Comparison of ENCODE assay signal across 21 cellular contexts in the genomic region with DNA sequence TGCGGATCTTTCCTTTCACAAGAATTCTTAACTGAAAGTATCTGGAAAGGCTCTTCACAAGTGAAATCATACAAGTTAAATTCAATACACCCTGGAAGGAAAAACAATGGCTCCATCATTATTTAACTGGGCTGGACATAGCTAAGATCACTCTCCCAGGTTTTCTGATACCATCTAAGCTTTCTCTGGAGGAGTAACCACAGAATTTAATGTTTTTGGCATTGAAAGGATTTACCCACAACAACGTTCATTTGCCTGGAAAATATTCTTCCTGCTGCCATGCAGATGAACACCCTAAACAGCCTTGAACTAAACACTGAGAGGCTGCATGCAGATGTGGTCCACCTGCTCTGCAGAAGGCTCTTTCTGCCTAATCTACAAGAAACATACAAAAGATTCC. TPM values are rescaled to one million over a fixed set of nuclear protein-coding genes. Genes with fewer than 3 reads are reported as not detected.
DNase-seq lines count a peak whose midpoint lies in the region; ATAC-seq and TF ChIP-seq lines count a peak whose summit lies in the region.
"Had no signal": no experiment of that assay in that cellular context is flagged by ENCODE, and none has a peak within 500 bp of the region (broad histone marks: within the 10 kb centered on the region; RNA-seq: fewer than 3 reads in every experiment).

No MANE protein-coding gene starts in this region.

- peaks cover 9% of the 10 kb centered on the region for H3K4me1 Mint-ChIP-seq in neural progenitor cell

- peaks cover 5% of the 10 kb centered on the region for H3F3A ChIP-seq in neural progenitor cell (ENCODE audit: low read depth)

- no peaks in the 10 kb centered on the region for H3K79me2 ChIP-seq in neural progenitor cell (ENCODE audit: low read depth)

- H3K4me1 ChIP-seq in heart left ventricle = peaks cover 0 to 10% (median 0%) of the 10 kb centered on the region in 12 donors
- peaks cover 13% of the 10 kb centered on the region for H3K4me1 ChIP-seq in neural progenitor cell

- H3K4me3 ChIP-seq in heart left ventricle = peak overlapping the region in 11 of 12 donors; percentile 6 to 67 (median 54)
- no peak overlapping the region for H3K4me3 ChIP-seq in fibroblast of pulmonary artery (replicated peaks; ENCODE audit: low read depth, low read length)
- no peak overlapping the region for H3K4me3 ChIP-seq in neural progenitor cell
- H3K4me3 ChIP-seq: SJCRH30 had no signal

- 31 to 46% (median 38%) methylated on average over 2 of the region's 2 CpGs for WGBS in heart left ventricle, 4 donors

- peak overlapping the region in 11 of 12 donors; percentile 35 to 95 (median 88) for H3K27ac ChIP-seq in heart left ventricle
- no peak overlapping the region for H3K27ac ChIP-seq in neural progenitor cell
- H3K27ac ChIP-seq: HL-60, SJCRH30 had no signal

- no peak overlapping the region for H3K9ac ChIP-seq in neural progenitor cell

- TF ChIP-seq CTCF in heart left ventricle (IDR thresholded peaks at IDR 0.05) (no peak), fibroblast of pulmonary artery (IDR thresholded peaks at IDR 0.05; ENCODE audit: low read length, missing control alignments) (no peak), neural progenitor cell (IDR thresholded peaks at IDR 0.05) (no peak)

- peaks cover 15% of the 10 kb centered on the region for H3K36me3 Mint-ChIP-seq in neural progenitor cell

- ATAC-seq in heart left ventricle = no peak

- H3K4me3 Mint-ChIP-seq in neural progenitor cell = no peak overlapping the region

- intact Hi-C loops in heart left ventricle (cut with DNase I) = loop anchor here in 5 of 10 donors (5.0 to 10.0 kb wide), 4 partner anchors 112 to 182 kb away; no protein-coding TSS in a partner anchor
- intact Hi-C loops in cardiac septum (cut with DNase I) = loop anchor here (10.0 kb wide), 1 partner anchor 632 kb away; a partner anchor contains a TSS

- H2AFZ ChIP-seq in neural progenitor cell (replicated peaks) = no peak overlapping the region

- H3K4me2 ChIP-seq in neural progenitor cell = no peak overlapping the region

- no peaks in the 10 kb centered on the region for H4K20me1 ChIP-seq in neural progenitor cell (ENCODE audit: low read depth)

- peak overlapping the region; percentile 17 for H3K27ac Mint-ChIP-seq in neural progenitor cell

- H3K27me3 ChIP-seq in heart left ventricle = no peaks in the 10 kb centered on the region
- no peaks in the 10 kb centered on the region for H3K27me3 ChIP-seq in neural progenitor cell
- H3K27me3 ChIP-seq: SJCRH30 had no signal

- DNase-seq in heart left ventricle (no peak), cardiac septum (ENCODE audit: low spot score) (no peak), NCI-H226 (peak; percentile 16), fibroblast of pulmonary artery (ENCODE audit: low read depth) (peak; percentile 3), neural progenitor cell (ENCODE audit: low spot score) (no peak), ureter (ENCODE audit: low spot score) (no peak), NCI-H1694 (lab: John Stamatoyannopoulos, UW) (no peak)
- no peak for DNase-seq in stimulated activated naive CD4-positive, alpha-beta T cell treated with Interleukin-2 at 50 U/mL for 16 hours (lab: John Stamatoyannopoulos, UW)
- DNase-seq: Calu3, DMS153, DND-41, NCI-H1105, NCI-H1436 treated with DMSO at 0.1 percent for 48 hours, NCI-H1930, NCI-H2107, NCI-H446, NCI-H524 treated with DMSO at 0.1 percent for 48 hours, NCI-H774, SJCRH30 had no signal

- no peaks in the 10 kb centered on the region for H3K27me3 Mint-ChIP-seq in neural progenitor cell (ENCODE audit: insufficient read depth, low read depth)

- no peaks in the 10 kb centered on the region for H3K9me3 Mint-ChIP-seq in neural progenitor cell

- no peaks in the 10 kb centered on the region for H3K9me3 ChIP-seq in heart left ventricle
- H3K9me3 ChIP-seq in neural progenitor cell (ENCODE audit: low read depth) = no peaks in the 10 kb centered on the region
- H3K9me3 ChIP-seq: SJCRH30 had no signal

- TF ChIP-seq POLR2A in heart left ventricle (IDR thresholded peaks at IDR 0.05) = no peak

- H3K36me3 ChIP-seq in heart left ventricle (peaks cover 0 to 18% (median 0%) of the 10 kb centered on the region in 9 donors), neural progenitor cell (no peaks in the 10 kb centered on the region)

RNA-seq across cellular contexts. Expression of a gene that starts 4.3 kb away (rescaled TPM):
- 100 to 1,000 TPM; 390 to 855 (median 591) TPM for total RNA-seq in heart left ventricle
- polyA plus RNA-seq in heart left ventricle = 100 to 1,000 TPM; 187 to 383 TPM
- total RNA-seq in cardiac septum = 597 TPM
- total RNA-seq in neural progenitor cell (ENCODE audit: low replicate concordance) = 52.8 and 77.6 TPM in 2 replicates
- 25.5 TPM for total RNA-seq in ureter
- polyA plus RNA-seq: BJ had no signal

Comparison
In these comparisons a context has a peak if more than half of its experiments do, and no peak if none do; other contexts are left out.
1. DNase-seq: peak in NCI-H226 (single experiment) and fibroblast of pulmonary artery (single experiment); none in heart left ventricle (0 of 5), cardiac septum (single experiment), neural progenitor cell (single experiment), ureter (single experiment), stimulated activated naive CD4-positive, alpha-beta T cell treated with Interleukin-2 at 50 U/mL for 16 hours (single experiment) and NCI-H1694 (single experiment).
2. H3K4me3 ChIP-seq: peak in heart left ventricle (11 of 12); none in fibroblast of pulmonary artery (single experiment) and neural progenitor cell (single experiment).